1 cellular context compared by ENCODE assay signal in the genomic region with DNA sequence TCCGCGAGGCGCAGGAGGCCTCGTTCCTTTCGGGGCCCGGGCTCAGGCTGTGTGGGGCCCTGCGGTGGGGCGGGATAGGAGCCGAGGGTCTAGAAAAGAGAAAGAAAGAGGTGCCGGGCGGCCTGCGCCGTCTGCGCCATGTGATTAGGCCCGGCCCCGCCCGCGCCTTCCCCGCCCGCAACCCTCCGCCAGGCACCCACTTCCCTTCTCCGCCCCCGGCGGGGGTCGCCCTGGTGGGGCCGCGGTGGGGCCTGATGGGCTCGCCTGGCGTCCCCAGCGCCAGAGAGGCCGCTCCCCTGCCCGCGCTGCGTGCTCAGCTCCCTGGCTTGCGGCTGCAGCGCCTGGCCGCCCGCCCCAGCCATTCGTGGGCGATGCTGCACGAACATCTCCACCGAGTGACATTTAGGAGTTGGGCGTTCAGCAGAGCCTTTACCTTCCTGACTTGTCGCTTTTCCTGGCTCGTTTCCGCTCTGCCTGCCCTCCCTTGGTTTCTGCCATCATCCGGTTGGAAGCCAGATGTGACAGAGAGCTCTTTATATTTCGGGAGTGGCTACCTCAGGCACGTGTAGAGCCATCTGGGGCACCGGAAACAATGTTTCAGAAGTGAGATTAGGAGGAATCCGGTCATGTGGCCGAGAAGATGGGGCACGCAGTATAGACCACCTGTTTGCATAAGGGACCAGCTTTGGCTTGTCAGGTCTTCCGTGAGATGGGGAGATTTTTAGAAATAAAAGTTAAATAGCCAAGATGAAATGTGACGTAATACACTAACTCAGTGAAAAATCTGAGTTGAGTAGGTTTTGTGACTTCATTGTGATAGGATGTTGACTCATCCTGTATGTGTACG.
TF ChIP-seq lines count a peak whose summit lies in the region.

No MANE protein-coding gene starts in this region.

TF ChIP-seq in HepG2, 621 proteins besides CTCF, POLR2A, EP300 and RAD21 (continued from another document and continues in another):
- no peak for TF ChIP-seq ZNF646 (CRISPR knock-in tag; IDR thresholded peaks at IDR 0.05)
- no peak; the same call in none of the 2 replicates for TF ChIP-seq MXD4 (CRISPR knock-in tag; IDR thresholded peaks at IDR 0.05)
- TF ChIP-seq FIP1L1 (IDR thresholded peaks at IDR 0.05; ENCODE audit: borderline replicate concordance, insufficient read depth, low read depth, low read length), result no peak
- no peak for TF ChIP-seq ZNF7 (CRISPR knock-in tag; IDR thresholded peaks at IDR 0.05)
- TF ChIP-seq, protein P1, sequence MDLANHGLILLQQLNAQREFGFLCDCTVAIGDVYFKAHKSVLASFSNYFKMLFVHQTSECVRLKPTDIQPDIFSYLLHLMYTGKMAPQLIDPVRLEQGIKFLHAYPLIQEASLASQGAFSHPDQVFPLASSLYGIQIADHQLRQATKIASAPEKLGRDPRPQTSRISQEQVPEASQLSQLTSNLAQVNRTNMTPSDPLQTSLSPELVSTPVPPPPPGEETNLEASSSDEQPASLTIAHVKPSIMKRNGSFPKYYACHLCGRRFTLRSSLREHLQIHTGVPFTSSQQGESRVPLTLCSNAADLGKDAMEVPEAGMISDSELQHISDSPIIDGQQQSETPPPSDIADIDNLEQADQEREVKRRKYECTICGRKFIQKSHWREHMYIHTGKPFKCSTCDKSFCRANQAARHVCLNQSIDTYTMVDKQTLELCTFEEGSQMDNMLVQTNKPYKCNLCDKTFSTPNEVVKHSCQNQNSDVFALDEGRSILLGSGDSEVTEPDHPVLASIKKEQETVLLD (CRISPR knock-in tag; IDR thresholded peaks at IDR 0.05; ENCODE audit: low read depth), result peak; percentile 49; the same call in 1 of the 2 replicates
- TF ChIP-seq, protein P2, sequence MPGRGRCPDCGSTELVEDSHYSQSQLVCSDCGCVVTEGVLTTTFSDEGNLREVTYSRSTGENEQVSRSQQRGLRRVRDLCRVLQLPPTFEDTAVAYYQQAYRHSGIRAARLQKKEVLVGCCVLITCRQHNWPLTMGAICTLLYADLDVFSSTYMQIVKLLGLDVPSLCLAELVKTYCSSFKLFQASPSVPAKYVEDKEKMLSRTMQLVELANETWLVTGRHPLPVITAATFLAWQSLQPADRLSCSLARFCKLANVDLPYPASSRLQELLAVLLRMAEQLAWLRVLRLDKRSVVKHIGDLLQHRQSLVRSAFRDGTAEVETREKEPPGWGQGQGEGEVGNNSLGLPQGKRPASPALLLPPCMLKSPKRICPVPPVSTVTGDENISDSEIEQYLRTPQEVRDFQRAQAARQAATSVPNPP (CRISPR knock-in tag; IDR thresholded peaks at IDR 0.05), result no peak
- TF ChIP-seq NBN (conservative IDR thresholded peaks at IDR 0.05), result no peak
- TF ChIP-seq POGZ (CRISPR knock-in tag; IDR thresholded peaks at IDR 0.05), result peak; percentile 72
- TF ChIP-seq FOXO1 (CRISPR knock-in tag; IDR thresholded peaks at IDR 0.05), result no peak
- no peak for TF ChIP-seq EHMT2 (IDR thresholded peaks at IDR 0.05; ENCODE audit: borderline replicate concordance, low read depth, low read length)
- no peak for TF ChIP-seq NFRKB (IDR thresholded peaks at IDR 0.05)
- TF ChIP-seq, protein P3, sequence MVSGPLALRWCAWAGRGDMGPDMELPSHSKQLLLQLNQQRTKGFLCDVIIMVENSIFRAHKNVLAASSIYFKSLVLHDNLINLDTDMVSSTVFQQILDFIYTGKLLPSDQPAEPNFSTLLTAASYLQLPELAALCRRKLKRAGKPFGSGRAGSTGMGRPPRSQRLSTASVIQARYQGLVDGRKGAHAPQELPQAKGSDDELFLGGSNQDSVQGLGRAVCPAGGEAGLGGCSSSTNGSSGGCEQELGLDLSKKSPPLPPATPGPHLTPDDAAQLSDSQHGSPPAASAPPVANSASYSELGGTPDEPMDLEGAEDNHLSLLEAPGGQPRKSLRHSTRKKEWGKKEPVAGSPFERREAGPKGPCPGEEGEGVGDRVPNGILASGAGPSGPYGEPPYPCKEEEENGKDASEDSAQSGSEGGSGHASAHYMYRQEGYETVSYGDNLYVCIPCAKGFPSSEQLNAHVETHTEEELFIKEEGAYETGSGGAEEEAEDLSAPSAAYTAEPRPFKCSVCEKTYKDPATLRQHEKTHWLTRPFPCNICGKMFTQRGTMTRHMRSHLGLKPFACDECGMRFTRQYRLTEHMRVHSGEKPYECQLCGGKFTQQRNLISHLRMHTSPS (CRISPR knock-in tag; IDR thresholded peaks at IDR 0.05; ENCODE audit: low read depth), result 0 out of 2 replicates have a peak, but pooled peaks have one; percentile 55
- no peak for TF ChIP-seq ZNF878 (CRISPR knock-in tag; IDR thresholded peaks at IDR 0.05)
- TF ChIP-seq ZC3H4 (CRISPR knock-in tag; IDR thresholded peaks at IDR 0.05; ENCODE audit: borderline replicate concordance), result peak; percentile 70; the same call in 1 of the 2 replicates
- peak; percentile 57 for TF ChIP-seq AGO2 (optimal IDR thresholded peaks at IDR 0.05; ENCODE audit: low read depth, low read length)
- TF ChIP-seq ZNF746 (CRISPR knock-in tag; IDR thresholded peaks at IDR 0.05), result no peak
- TF ChIP-seq, protein P4, sequence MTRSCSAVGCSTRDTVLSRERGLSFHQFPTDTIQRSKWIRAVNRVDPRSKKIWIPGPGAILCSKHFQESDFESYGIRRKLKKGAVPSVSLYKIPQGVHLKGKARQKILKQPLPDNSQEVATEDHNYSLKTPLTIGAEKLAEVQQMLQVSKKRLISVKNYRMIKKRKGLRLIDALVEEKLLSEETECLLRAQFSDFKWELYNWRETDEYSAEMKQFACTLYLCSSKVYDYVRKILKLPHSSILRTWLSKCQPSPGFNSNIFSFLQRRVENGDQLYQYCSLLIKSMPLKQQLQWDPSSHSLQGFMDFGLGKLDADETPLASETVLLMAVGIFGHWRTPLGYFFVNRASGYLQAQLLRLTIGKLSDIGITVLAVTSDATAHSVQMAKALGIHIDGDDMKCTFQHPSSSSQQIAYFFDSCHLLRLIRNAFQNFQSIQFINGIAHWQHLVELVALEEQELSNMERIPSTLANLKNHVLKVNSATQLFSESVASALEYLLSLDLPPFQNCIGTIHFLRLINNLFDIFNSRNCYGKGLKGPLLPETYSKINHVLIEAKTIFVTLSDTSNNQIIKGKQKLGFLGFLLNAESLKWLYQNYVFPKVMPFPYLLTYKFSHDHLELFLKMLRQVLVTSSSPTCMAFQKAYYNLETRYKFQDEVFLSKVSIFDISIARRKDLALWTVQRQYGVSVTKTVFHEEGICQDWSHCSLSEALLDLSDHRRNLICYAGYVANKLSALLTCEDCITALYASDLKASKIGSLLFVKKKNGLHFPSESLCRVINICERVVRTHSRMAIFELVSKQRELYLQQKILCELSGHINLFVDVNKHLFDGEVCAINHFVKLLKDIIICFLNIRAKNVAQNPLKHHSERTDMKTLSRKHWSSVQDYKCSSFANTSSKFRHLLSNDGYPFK (CRISPR knock-in tag; IDR thresholded peaks at IDR 0.05; ENCODE audit: borderline replicate concordance), result peak; percentile 42; the same call in 1 of the 2 replicates
- peak; percentile 80 for TF ChIP-seq GABPB1 (CRISPR knock-in tag; IDR thresholded peaks at IDR 0.05)
- 0 out of 2 replicates have a peak, but pooled peaks have one; percentile 81 for TF ChIP-seq ZNF142 (CRISPR knock-in tag; IDR thresholded peaks at IDR 0.05)
- no peak; the same call in 1 of the 2 replicates for TF ChIP-seq ZNF558 (CRISPR knock-in tag; IDR thresholded peaks at IDR 0.05; ENCODE audit: borderline replicate concordance)
- TF ChIP-seq SP4 (CRISPR knock-in tag; IDR thresholded peaks at IDR 0.05), result peak; percentile 67; the same call in 1 of the 2 replicates
- TF ChIP-seq YEATS4 (CRISPR knock-in tag; IDR thresholded peaks at IDR 0.05; ENCODE audit: borderline replicate concordance), result peak; percentile 88
- TF ChIP-seq ATF3 (CRISPR knock-in tag; IDR thresholded peaks at IDR 0.05), result no peak
- no peak; the same call in 1 of the 2 replicates for TF ChIP-seq ZNF724P (CRISPR knock-in tag; IDR thresholded peaks at IDR 0.05; ENCODE audit: borderline replicate concordance)
- peak; percentile 63; the same call in 1 of the 2 replicates for TF ChIP-seq ZNF160 (CRISPR knock-in tag; IDR thresholded peaks at IDR 0.05)
- TF ChIP-seq NFIC (IDR thresholded peaks at IDR 0.05; ENCODE audit: low read length), result 0 out of 2 replicates have a peak, but pooled peaks have one; percentile 48
- no peak for TF ChIP-seq ZNF101 (CRISPR knock-in tag; IDR thresholded peaks at IDR 0.05; ENCODE audit: borderline replicate concordance, low read depth)
